In the genomic region with DNA sequence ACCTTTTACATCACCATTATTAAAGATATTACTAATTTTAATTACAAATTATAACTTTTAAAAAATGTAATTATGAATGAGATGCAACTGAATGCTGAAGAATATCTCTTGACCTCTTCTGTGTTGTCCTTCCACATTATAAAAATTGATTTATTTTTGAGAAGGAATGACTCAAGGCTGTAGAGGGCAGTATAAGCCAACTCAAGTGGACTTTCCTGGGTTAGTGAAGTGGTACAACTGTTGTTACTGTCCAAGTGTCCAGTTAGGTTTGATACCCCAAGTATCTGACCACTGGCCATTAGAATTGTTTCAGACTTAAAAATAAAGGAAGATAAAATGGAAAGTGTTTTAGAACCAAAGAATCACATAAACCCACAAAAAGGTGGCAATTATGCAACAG, we compare ENCODE assay signal across 9 cellular contexts. TPM values are rescaled to one million over a fixed set of nuclear protein-coding genes. Genes with fewer than 3 reads are reported as not detected.
DNase-seq lines count a peak whose midpoint lies in the region; ATAC-seq and TF ChIP-seq lines count a peak whose summit lies in the region.
"Had no signal": no experiment of that assay in that cellular context is flagged by ENCODE, and none has a peak within 500 bp of the region (broad histone marks: within the 10 kb centered on the region; RNA-seq: fewer than 3 reads in every experiment).

No MANE protein-coding gene starts in this region.

- no peaks in the 10 kb centered on the region for H3K9me3 Mint-ChIP-seq in Calu3 (ENCODE audit: low read depth, unreplicated experiment)

- no peaks in the 10 kb centered on the region for H3K36me3 ChIP-seq in kidney epithelial cell (ENCODE audit: control insufficient read depth, insufficient read depth, low read length)
- H3K36me3 ChIP-seq: SJSA1 had no signal

- H3K36me3 Mint-ChIP-seq in Calu3 (ENCODE audit: insufficient read depth, unreplicated experiment): no peaks in the 10 kb centered on the region

- CTCF ChIA-PET in Calu3 (lab: Charles Lee): interaction anchor here (1.3 kb wide), 1 partner anchor 86 kb away, joined by 4 read pairs; no protein-coding TSS in a partner anchor

- no peak overlapping the region for H3K27ac Mint-ChIP-seq in Calu3 (ENCODE audit: unreplicated experiment)

- no peak overlapping the region for H3K4me3 ChIP-seq in LNCaP clone FGC (ENCODE audit: low read depth, low read length)
- H3K4me3 ChIP-seq in kidney epithelial cell (ENCODE audit: low read depth, low read length): no peak overlapping the region
- H3K4me3 ChIP-seq: SJSA1 had no signal

- ATAC-seq in HG02970 (IDR thresholded peaks at IDR 0.05; ENCODE audit: low FRiP score, unreplicated experiment): no peak

- TF ChIP-seq CTCF in Calu3 (IDR thresholded peaks at IDR 0.05; ENCODE audit: unreplicated experiment) (peak; percentile 29), GM20000 (IDR thresholded peaks at IDR 0.05; ENCODE audit: extremely low read depth, missing control alignments) (peak; percentile 33), LNCaP clone FGC (IDR thresholded peaks at IDR 0.05; ENCODE audit: control insufficient read depth, extremely low read depth, insufficient read depth) (peak; percentile 57), kidney epithelial cell (IDR thresholded peaks at IDR 0.05; ENCODE audit: insufficient read depth, low read length, poor library complexity, severe bottlenecking) (peak; percentile 55)

- no peaks in the 10 kb centered on the region for H3K4me1 Mint-ChIP-seq in Calu3 (ENCODE audit: low read depth, unreplicated experiment)

- DNase-seq in Calu3 (no peak), GM20000 (ENCODE audit: low spot score) (peak; percentile 21), LNCaP clone FGC (ENCODE audit: low read depth) (peak; percentile 14), astrocyte of the hippocampus (ENCODE audit: low read depth, low spot score) (peak; percentile 56), kidney epithelial cell (ENCODE audit: low read depth) (peak; percentile 21), islet precursor cell (no peak)
- no peak for DNase-seq in activated effector memory CD4-positive, alpha-beta T cell treated with anti-CD3 and anti-CD28 coated beads, Interleukin-2, amount 50 U/mL, for 16 hours

- intact Hi-C loops in Calu3 (cut with micrococcal nuclease; ENCODE audit: unreplicated experiment): loop anchor here (5.0 to 10.0 kb wide), 2 partner anchors 160 to 337 kb away; no protein-coding TSS in a partner anchor

- BruUV-seq in Calu3 (replicated peaks; lab: Mats Ljungman, UMichigan): no TSS peak

- no peaks in the 10 kb centered on the region for H3K27me3 ChIP-seq in kidney epithelial cell (ENCODE audit: control insufficient read depth, insufficient read depth, low read length)
- H3K27me3 ChIP-seq: SJSA1 had no signal

- no peak overlapping the region for H3K4me3 Mint-ChIP-seq in Calu3 (ENCODE audit: low read depth, unreplicated experiment)

- no peaks in the 10 kb centered on the region for H3K27me3 Mint-ChIP-seq in Calu3 (ENCODE audit: unreplicated experiment)

RNA-seq across cellular contexts. Expression of gene BBX, which starts 51.9 kb away (rescaled TPM):
- 66.9 and 72.2 TPM in 2 replicates for total RNA-seq in Calu3 (2022)
- total RNA-seq in kidney epithelial cell: 50.7 and 62.2 TPM in 2 replicates

Comparison
In these comparisons a context has a peak if more than half of its experiments do, and no peak if none do; other contexts are left out.
1. DNase-seq: peak in GM20000 (single experiment), LNCaP clone FGC (single experiment), astrocyte of the hippocampus (single experiment) and kidney epithelial cell (single experiment); none in Calu3 (single experiment), activated effector memory CD4-positive, alpha-beta T cell treated with anti-CD3 and anti-CD28 coated beads, Interleukin-2, amount 50 U/mL, for 16 hours (single experiment) and islet precursor cell (single experiment).
2. Peak in every context shown above with its lines, with median percentiles within 50 percentile points of each other: CTCF ChIP-seq.